In genomic region chr17:28038802-28039600, GRCh38 we compare ENCODE assay signal across 1 cellular context.
TF ChIP-seq lines count a peak whose summit lies in the region.

No MANE protein-coding gene starts in this region.

TF ChIP-seq in HEK293, 187 proteins besides CTCF, POLR2A, EP300 and RAD21 (continued from another document):
- no peak for TF ChIP-seq ZNF148 (tag by site-specific recombination; IDR thresholded peaks at IDR 0.05; ENCODE audit: borderline replicate concordance)
- TF ChIP-seq ZBTB48 (tag by site-specific recombination; IDR thresholded peaks at IDR 0.05): no peak
